ENCODE assay signal across 27 cellular contexts in the genomic region with DNA sequence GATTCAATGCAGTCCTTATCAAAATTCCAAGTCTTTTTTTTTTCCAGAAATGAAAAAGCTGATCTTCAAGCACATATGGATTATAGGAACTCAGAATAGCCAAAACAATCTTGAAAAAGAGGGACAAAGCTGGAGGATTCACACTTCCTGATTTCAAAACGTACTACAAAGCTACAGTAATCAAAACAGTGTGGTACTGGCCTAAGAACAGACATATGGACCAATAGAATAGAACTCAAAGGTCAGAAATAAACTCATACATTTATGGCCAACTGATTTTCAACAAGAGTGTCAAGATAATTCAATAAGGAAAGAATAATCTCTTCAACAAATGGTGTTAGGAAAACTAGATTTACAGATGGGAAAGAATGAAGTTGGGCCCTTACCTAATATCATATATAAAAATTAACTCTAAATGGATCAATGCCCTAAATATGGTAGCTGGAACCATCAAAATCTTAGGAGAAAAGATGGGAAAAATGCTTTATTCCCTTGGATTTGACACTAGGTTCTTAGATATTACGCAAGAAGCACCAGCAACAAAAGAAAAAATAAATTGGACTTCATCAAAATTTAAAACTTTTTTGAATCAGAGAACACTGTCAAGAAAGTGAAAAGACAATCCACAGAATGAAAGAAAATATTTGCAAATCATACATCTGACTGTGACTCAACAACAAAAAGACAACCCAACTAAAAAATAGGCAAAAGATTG. TPM values are rescaled to one million over a fixed set of nuclear protein-coding genes. Genes with fewer than 3 reads are reported as not detected.
DNase-seq lines count a peak whose midpoint lies in the region; ATAC-seq, FAIRE-seq and TF ChIP-seq lines count a peak whose summit lies in the region.
"Had no signal": no experiment of that assay in that cellular context is flagged by ENCODE, and none has a peak within 500 bp of the region (broad histone marks: within the 10 kb centered on the region; RNA-seq: fewer than 3 reads in every experiment).

No MANE protein-coding gene starts in this region.

- H2AFZ ChIP-seq in HepG2 (ENCODE audit: low read length): no peak overlapping the region
- H2AFZ ChIP-seq: GM23338 had no signal

- H3K9me3 ChIP-seq in HepG2 (ENCODE audit: low read length): peaks cover 16% of the 10 kb centered on the region
- peaks cover 0 to 4% (median 0%) of the 10 kb centered on the region in 4 donors for H3K9me3 ChIP-seq in right lobe of liver
- H3K9me3 ChIP-seq: BE2C, HAP-1 had no signal

- H3K9me3 Mint-ChIP-seq in WTC11 (peaks cover 22% of the 10 kb centered on the region), progenitor cell of endocrine pancreas (ENCODE audit: low read depth) (peaks cover 23% of the 10 kb centered on the region)

- H3K4me1 ChIP-seq in HepG2 (ENCODE audit: insufficient read depth, low read length) (peaks cover 30% of the 10 kb centered on the region), right lobe of liver (no peaks in the 10 kb centered on the region)
- H3K4me1 ChIP-seq: A549; BE2C; BLaER1 treated with 17β-estradiol and CSF1 and Interleukin-3, amounts not matched to agents 10 nM and 100 nM; HAP-1 had no signal

- peaks cover 0 to 3% of the 10 kb centered on the region in 2 experiments; a peak in 1 of 5 replicates for H3K27me3 ChIP-seq in HepG2 (ENCODE audit: control insufficient read depth in 1 of 2, insufficient read depth in 2 of 2, low read length in 2 of 2)
- peaks cover 0 to 3% of the 10 kb centered on the region in 2 donors for H3K27me3 ChIP-seq in right lobe of liver

- no peak for TF ChIP-seq RAD21 in HepG2 (CRISPR knock-in tag; IDR thresholded peaks at IDR 0.05)

- H3K36me3 Mint-ChIP-seq in WTC11 (peaks cover 23% of the 10 kb centered on the region), progenitor cell of endocrine pancreas (ENCODE audit: insufficient read depth) (peaks cover 2% of the 10 kb centered on the region)
- H3K36me3 Mint-ChIP-seq: CD14-positive monocyte had no signal

- no peak overlapping the region for H3K27ac Mint-ChIP-seq in WTC11
- peak overlapping the region; percentile 6 for H3K27ac Mint-ChIP-seq in progenitor cell of endocrine pancreas
- H3K27ac Mint-ChIP-seq: CD14-positive monocyte; CD4-positive, alpha-beta T cell; CD8-positive, alpha-beta memory T cell; GM23338 had no signal

- POLR2A ChIA-PET in HepG2 (lab: Yijun Ruan, JAX) (no interaction called here), WTC11 (lab: Charles Lee) (interaction anchor here (0.7 kb wide), 1 partner anchor 142 kb away, joined by 3 read pairs; no protein-coding TSS in a partner anchor)

- H3K4me1 Mint-ChIP-seq in WTC11: peaks cover 35% of the 10 kb centered on the region
- peaks cover under 1% of the 10 kb centered on the region for H3K4me1 Mint-ChIP-seq in progenitor cell of endocrine pancreas (ENCODE audit: low read depth)
- H3K4me1 Mint-ChIP-seq: CD14-positive monocyte had no signal

- ATAC-seq in HepG2 (no peak), right lobe of liver (no peak), WTC11 (no peak)
- ATAC-seq: A549, GM23338 had no signal

- no peak overlapping the region for H3K27ac ChIP-seq in HepG2 (ENCODE audit: extremely low read length, insufficient read depth, low read length)
- no peak overlapping the region for H3K27ac ChIP-seq in right lobe of liver
- H3K27ac ChIP-seq: A549; BLaER1 treated with 17β-estradiol and CSF1 and Interleukin-3, amounts not matched to agents 10 nM and 100 nM had no signal

- TF ChIP-seq CTCF in HepG2 (CRISPR knock-in tag; IDR thresholded peaks at IDR 0.05) (no peak), right lobe of liver (IDR thresholded peaks at IDR 0.05) (no peak), WTC11 (IDR thresholded peaks at IDR 0.05) (no peak), progenitor cell of endocrine pancreas (IDR thresholded peaks at IDR 0.05; ENCODE audit: unreplicated experiment) (no peak)

- H3K79me2 ChIP-seq in HepG2 (ENCODE audit: insufficient read depth, low read length): no peaks in the 10 kb centered on the region

- H3K27me3 Mint-ChIP-seq in WTC11 (ENCODE audit: low read depth) (peaks cover under 1% of the 10 kb centered on the region; the same call in 1 of the 2 replicates), progenitor cell of endocrine pancreas (peaks cover 43% of the 10 kb centered on the region)

- FAIRE-seq in HepG2 (lab: Jason Lieb, UNC): no peak
- FAIRE-seq: A549, GM12891, GM18507, H54 had no signal

- no peak for TF ChIP-seq EP300 in HepG2 (IDR thresholded peaks at IDR 0.05; ENCODE audit: low read depth in 2 of 2, low read length in 2 of 2)
- TF ChIP-seq EP300 in HepG2 (CRISPR knock-in tag; IDR thresholded peaks at IDR 0.05; ENCODE audit: borderline replicate concordance): no peak

- H3K4me2 ChIP-seq in HepG2 (ENCODE audit: low read depth, low read length): no peak overlapping the region
- H3K4me2 ChIP-seq: A549; BLaER1 treated with 17β-estradiol and CSF1 and Interleukin-3, amounts not matched to agents 10 nM and 100 nM; GM23338 had no signal

- BruUV-seq in HepG2 (replicated peaks; lab: Mats Ljungman, UMichigan): no TSS peak

- in situ Hi-C loops in HepG2 (cut with HindIII; ENCODE audit: extremely low pct_ligation_motif_present, low pct_unique_long_range_greater_than_20kb): no loop called here

- no peaks in the 10 kb centered on the region for H4K20me1 ChIP-seq in HepG2 (ENCODE audit: insufficient read depth, low read length)
- H4K20me1 ChIP-seq: BLaER1 treated with 17β-estradiol and CSF1 and Interleukin-3, amounts not matched to agents 10 nM and 100 nM had no signal

- CTCF ChIA-PET in HepG2 (lab: Yijun Ruan, JAX; ENCODE audit: low intra/inter-chr PET ratio, low total read pairs): no interaction called here
- CTCF ChIA-PET in WTC11 (lab: Charles Lee): no interaction called here

- TF ChIP-seq POLR2A in HepG2 (IDR thresholded peaks at IDR 0.05; ENCODE audit: insufficient read depth in 1 of 2, low read depth in 2 of 2, low read length in 2 of 2): no peak
- TF ChIP-seq POLR2A in right lobe of liver (IDR thresholded peaks at IDR 0.05): no peak

- DNase-seq in HepG2 (ENCODE audit: low spot score): no peak
- DNase-seq in right lobe of liver: no peak
- no peak for DNase-seq in WTC11 (ENCODE audit: low spot score)
- DNase-seq in progenitor cell of endocrine pancreas (ENCODE audit: low spot score, unreplicated experiment): no peak
- DNase-seq in stimulated activated CD4-positive, alpha-beta T cell treated with anti-CD3 and anti-CD28 coated beads, Interleukin-4, amount 100 ng/mL, for 1 hour: no peak
- no peak for DNase-seq in T-helper 9 cell
- DNase-seq: 8988T; ACHN; AML-193; BE2C; Calu3; CD4-positive, alpha-beta T cell; CD8-positive, alpha-beta memory T cell; COR-L47; DMS53; DMS79 treated with DMSO at 0.1 percent for 48 hours; GF-D8 had no signal

- no peak overlapping the region for H3K9ac ChIP-seq in HepG2 (ENCODE audit: insufficient read depth, low read depth, low read length)
- H3K9ac ChIP-seq: BLaER1 treated with 17β-estradiol and CSF1 and Interleukin-3, amounts not matched to agents 10 nM and 100 nM had no signal

- no peak overlapping the region for H3K4me3 ChIP-seq in HepG2 (replicated peaks in 1 of 3; ENCODE audit: insufficient read depth in 1 of 3, low read depth in 2 of 3, low read length in 3 of 3)
- no peak overlapping the region for H3K4me3 ChIP-seq in right lobe of liver
- H3K4me3 ChIP-seq: A549; BLaER1 treated with 17β-estradiol and CSF1 and Interleukin-3, amounts not matched to agents 10 nM and 100 nM; GM23338; HAP-1 had no signal

- intact Hi-C loops in HepG2 (cut with micrococcal nuclease; ENCODE audit: unreplicated experiment) (loop anchor here (10.0 kb wide), 1 partner anchor 58 kb away; the partner anchor contains the start of gene KRTAP10-10), right lobe of liver (cut with DNase I) (no loop called here)

- 49% methylated on average over 2 of the region's 2 CpGs for WGBS in HepG2 (ENCODE audit: low lambda C conversion rate)
- WGBS in right lobe of liver (ENCODE audit: insufficient coverage, low coverage, low lambda C conversion rate, missing lambda C conversion rate): 57% methylated on average over 2 of the region's 2 CpGs

- H3K4me3 Mint-ChIP-seq in WTC11: no peak overlapping the region
- no peak overlapping the region for H3K4me3 Mint-ChIP-seq in progenitor cell of endocrine pancreas (ENCODE audit: low read depth)
- H3K4me3 Mint-ChIP-seq: CD14-positive monocyte; CD4-positive, alpha-beta T cell; CD8-positive, alpha-beta memory T cell; GM23338 had no signal

- no peaks in the 10 kb centered on the region for H3K36me3 ChIP-seq in HepG2 (replicated peaks in 1 of 2; ENCODE audit: control insufficient read depth in 1 of 2, insufficient read depth in 2 of 2, low read length in 2 of 2)
- H3K36me3 ChIP-seq in right lobe of liver: no peaks in the 10 kb centered on the region
- H3K36me3 ChIP-seq: BE2C; BLaER1 treated with 17β-estradiol and CSF1 and Interleukin-3, amounts not matched to agents 10 nM and 100 nM; HAP-1 had no signal

RNA-seq across cellular contexts. Expression of gene KRTAP10-12, which starts 4.0 kb away (rescaled TPM):
- total RNA-seq in HepG2 (2016; rRNA removed; fragmentation: Illumina TruSeq; extraction: Trizol) (not detected in 2 replicates), right lobe of liver (not detected), WTC11 (2021) (not detected in 3 replicates), progenitor cell of endocrine pancreas (not detected in 2 replicates)
- not detected in 2 replicates for total RNA-seq in HepG2 (2016; cell fraction: cytosol; rRNA removed; fragmentation: Illumina TruSeq; extraction: Trizol; ENCODE audit: low read depth)
- not detected in 2 replicates for total RNA-seq in HepG2 (2016; cell fraction: insoluble cytoplasmic fraction; rRNA removed; fragmentation: Illumina TruSeq; extraction: Trizol)
- not detected in 2 replicates for total RNA-seq in HepG2 (2016; cell fraction: membrane; rRNA removed; fragmentation: Illumina TruSeq; extraction: Trizol)
- total RNA-seq in HepG2 (2016; cell fraction: nucleus; rRNA removed; fragmentation: Illumina TruSeq; extraction: Trizol): not detected in 2 replicates
- not detected in 2 replicates for polyA plus RNA-seq in HepG2 (2011; rRNA removed)
- polyA plus RNA-seq in HepG2 (2011; cell fraction: cytosol; rRNA removed): not detected in 2 replicates
- not detected in 2 replicates for polyA plus RNA-seq in HepG2 (2011; cell fraction: nucleus; rRNA removed)
- not detected in 2 replicates for polyA plus RNA-seq in HepG2 (2012)
- not detected in 2 replicates for polyA plus RNA-seq in HepG2 (2016; cell fraction: cytosol; fragmentation: Illumina TruSeq; extraction: Trizol; ENCODE audit: low read depth)
- not detected in 2 replicates for polyA plus RNA-seq in HepG2 (2016; cell fraction: insoluble cytoplasmic fraction; fragmentation: Illumina TruSeq; extraction: Trizol; ENCODE audit: low read depth)
- polyA plus RNA-seq in HepG2 (2016; cell fraction: membrane; fragmentation: Illumina TruSeq; extraction: Trizol; ENCODE audit: low read depth): not detected in 2 replicates
- not detected in 2 replicates for polyA plus RNA-seq in HepG2 (2016; cell fraction: nucleus; fragmentation: Illumina TruSeq; extraction: Trizol; ENCODE audit: insufficient read depth, low read depth)
- polyA minus RNA-seq in HepG2 (2011; rRNA and poly(A)+ RNA removed; ENCODE audit: low replicate concordance): not detected in 2 replicates
- polyA minus RNA-seq in HepG2 (2011; cell fraction: cytosol; rRNA and poly(A)+ RNA removed): not detected in 2 replicates
- not detected in 2 replicates for polyA minus RNA-seq in HepG2 (2011; cell fraction: nucleus; rRNA and poly(A)+ RNA removed)
- total RNA-seq: Calu3; CD4-positive, alpha-beta T cell; CD8-positive, alpha-beta memory T cell; Daoy; G401; GM23338 had no signal
- polyA plus RNA-seq: A549; CD14-positive monocyte; CD8-positive, alpha-beta memory T cell; GM23338 had no signal

RNA-seq across cellular contexts. Expression of gene KRTAP12-1, which starts 11.0 kb away (rescaled TPM):
- total RNA-seq in HepG2 (2016; rRNA removed; fragmentation: Illumina TruSeq; extraction: Trizol): not detected in 2 replicates
- not detected in 2 replicates for total RNA-seq in HepG2 (2016; cell fraction: cytosol; rRNA removed; fragmentation: Illumina TruSeq; extraction: Trizol; ENCODE audit: low read depth)
- total RNA-seq in HepG2 (2016; cell fraction: insoluble cytoplasmic fraction; rRNA removed; fragmentation: Illumina TruSeq; extraction: Trizol): not detected in 2 replicates
- not detected in 2 replicates for total RNA-seq in HepG2 (2016; cell fraction: membrane; rRNA removed; fragmentation: Illumina TruSeq; extraction: Trizol)
- total RNA-seq in HepG2 (2016; cell fraction: nucleus; rRNA removed; fragmentation: Illumina TruSeq; extraction: Trizol): not detected in 2 replicates
- polyA plus RNA-seq in HepG2 (2011; rRNA removed): 0.13 TPM in 1 of 2 replicates, not detected in the other
- not detected in 2 replicates for polyA plus RNA-seq in HepG2 (2011; cell fraction: cytosol; rRNA removed)
- polyA plus RNA-seq in HepG2 (2011; cell fraction: nucleus; rRNA removed): 0.40 TPM in 1 of 2 replicates, not detected in the other
- not detected in 2 replicates for polyA plus RNA-seq in HepG2 (2012)
- not detected in 2 replicates for polyA plus RNA-seq in HepG2 (2016; cell fraction: cytosol; fragmentation: Illumina TruSeq; extraction: Trizol; ENCODE audit: low read depth)
- polyA plus RNA-seq in HepG2 (2016; cell fraction: insoluble cytoplasmic fraction; fragmentation: Illumina TruSeq; extraction: Trizol; ENCODE audit: low read depth): not detected in 2 replicates
- polyA plus RNA-seq in HepG2 (2016; cell fraction: membrane; fragmentation: Illumina TruSeq; extraction: Trizol; ENCODE audit: low read depth): not detected in 2 replicates
- not detected in 2 replicates for polyA plus RNA-seq in HepG2 (2016; cell fraction: nucleus; fragmentation: Illumina TruSeq; extraction: Trizol; ENCODE audit: insufficient read depth, low read depth)
- polyA minus RNA-seq in HepG2 (2011; rRNA and poly(A)+ RNA removed; ENCODE audit: low replicate concordance): not detected in 2 replicates
- polyA minus RNA-seq in HepG2 (2011; cell fraction: cytosol; rRNA and poly(A)+ RNA removed): not detected in 2 replicates
- not detected in 2 replicates for polyA minus RNA-seq in HepG2 (2011; cell fraction: nucleus; rRNA and poly(A)+ RNA removed)
- not detected for total RNA-seq in right lobe of liver
- total RNA-seq in WTC11 (2021): 0.63 to 2.5 TPM (median 1.0 TPM) in 3 replicates
- not detected in 2 replicates for total RNA-seq in progenitor cell of endocrine pancreas
- total RNA-seq: Calu3; CD4-positive, alpha-beta T cell; CD8-positive, alpha-beta memory T cell; Daoy; G401; GM23338 had no signal
- polyA plus RNA-seq: A549; CD14-positive monocyte; CD8-positive, alpha-beta memory T cell; GM23338 had no signal

RNA-seq across cellular contexts. Expression of gene TSPEAR, which starts 18.4 kb away (rescaled TPM):
- total RNA-seq in HepG2 (2016; rRNA removed; fragmentation: Illumina TruSeq; extraction: Trizol) (0.07 and 0.18 TPM in 2 replicates), right lobe of liver (not detected), WTC11 (2021) (2.1 to 2.9 TPM (median 2.7 TPM) in 3 replicates), progenitor cell of endocrine pancreas (not detected in 2 replicates)
- 0.09 TPM in 1 of 2 replicates, not detected in the other for total RNA-seq in HepG2 (2016; cell fraction: cytosol; rRNA removed; fragmentation: Illumina TruSeq; extraction: Trizol; ENCODE audit: low read depth)
- 0.10 and 0.19 TPM in 2 replicates for total RNA-seq in HepG2 (2016; cell fraction: insoluble cytoplasmic fraction; rRNA removed; fragmentation: Illumina TruSeq; extraction: Trizol)
- total RNA-seq in HepG2 (2016; cell fraction: membrane; rRNA removed; fragmentation: Illumina TruSeq; extraction: Trizol): 0.24 and 0.28 TPM in 2 replicates
- 0.16 TPM in 1 of 2 replicates, not detected in the other for total RNA-seq in HepG2 (2016; cell fraction: nucleus; rRNA removed; fragmentation: Illumina TruSeq; extraction: Trizol)
- polyA plus RNA-seq in HepG2 (2011; rRNA removed): 0.32 and 0.33 TPM in 2 replicates
- polyA plus RNA-seq in HepG2 (2011; cell fraction: cytosol; rRNA removed): 0.28 and 0.32 TPM in 2 replicates
- polyA plus RNA-seq in HepG2 (2011; cell fraction: nucleus; rRNA removed): 0.59 and 0.71 TPM in 2 replicates
- polyA plus RNA-seq in HepG2 (2012): 0.63 and 0.68 TPM in 2 replicates
- 0.10 and 0.12 TPM in 2 replicates for polyA plus RNA-seq in HepG2 (2016; cell fraction: cytosol; fragmentation: Illumina TruSeq; extraction: Trizol; ENCODE audit: low read depth)
- polyA plus RNA-seq in HepG2 (2016; cell fraction: insoluble cytoplasmic fraction; fragmentation: Illumina TruSeq; extraction: Trizol; ENCODE audit: low read depth): 0.19 and 0.25 TPM in 2 replicates
- polyA plus RNA-seq in HepG2 (2016; cell fraction: membrane; fragmentation: Illumina TruSeq; extraction: Trizol; ENCODE audit: low read depth): 0.31 and 0.42 TPM in 2 replicates
- polyA plus RNA-seq in HepG2 (2016; cell fraction: nucleus; fragmentation: Illumina TruSeq; extraction: Trizol; ENCODE audit: insufficient read depth, low read depth): 0.11 TPM in 1 of 2 replicates, not detected in the other
- polyA minus RNA-seq in HepG2 (2011; rRNA and poly(A)+ RNA removed; ENCODE audit: low replicate concordance): 0.82 TPM in 1 of 2 replicates, not detected in the other
- polyA minus RNA-seq in HepG2 (2011; cell fraction: cytosol; rRNA and poly(A)+ RNA removed): 0.18 and 0.20 TPM in 2 replicates
- 0.26 and 0.37 TPM in 2 replicates for polyA minus RNA-seq in HepG2 (2011; cell fraction: nucleus; rRNA and poly(A)+ RNA removed)
- total RNA-seq: Calu3; CD4-positive, alpha-beta T cell; CD8-positive, alpha-beta memory T cell; Daoy; G401 had no signal
- polyA plus RNA-seq: A549, CD14-positive monocyte had no signal

RNA-seq across cellular contexts. Expression of gene KRTAP12-2, which starts 26.2 kb away (rescaled TPM):
- total RNA-seq in HepG2 (2016; rRNA removed; fragmentation: Illumina TruSeq; extraction: Trizol) (not detected in 2 replicates), right lobe of liver (not detected), WTC11 (2021) (0.25 TPM in 1 of 3 replicates, not detected in the others), progenitor cell of endocrine pancreas (not detected in 2 replicates)
- total RNA-seq in HepG2 (2016; cell fraction: cytosol; rRNA removed; fragmentation: Illumina TruSeq; extraction: Trizol; ENCODE audit: low read depth): not detected in 2 replicates
- total RNA-seq in HepG2 (2016; cell fraction: insoluble cytoplasmic fraction; rRNA removed; fragmentation: Illumina TruSeq; extraction: Trizol): not detected in 2 replicates
- total RNA-seq in HepG2 (2016; cell fraction: membrane; rRNA removed; fragmentation: Illumina TruSeq; extraction: Trizol): not detected in 2 replicates
- total RNA-seq in HepG2 (2016; cell fraction: nucleus; rRNA removed; fragmentation: Illumina TruSeq; extraction: Trizol): not detected in 2 replicates
- not detected in 2 replicates for polyA plus RNA-seq in HepG2 (2011; rRNA removed)
- not detected in 2 replicates for polyA plus RNA-seq in HepG2 (2011; cell fraction: cytosol; rRNA removed)
- polyA plus RNA-seq in HepG2 (2011; cell fraction: nucleus; rRNA removed): not detected in 2 replicates
- polyA plus RNA-seq in HepG2 (2012): not detected in 2 replicates
- polyA plus RNA-seq in HepG2 (2016; cell fraction: cytosol; fragmentation: Illumina TruSeq; extraction: Trizol; ENCODE audit: low read depth): not detected in 2 replicates
- not detected in 2 replicates for polyA plus RNA-seq in HepG2 (2016; cell fraction: insoluble cytoplasmic fraction; fragmentation: Illumina TruSeq; extraction: Trizol; ENCODE audit: low read depth)
- polyA plus RNA-seq in HepG2 (2016; cell fraction: membrane; fragmentation: Illumina TruSeq; extraction: Trizol; ENCODE audit: low read depth): not detected in 2 replicates
- not detected in 2 replicates for polyA plus RNA-seq in HepG2 (2016; cell fraction: nucleus; fragmentation: Illumina TruSeq; extraction: Trizol; ENCODE audit: insufficient read depth, low read depth)
- polyA minus RNA-seq in HepG2 (2011; rRNA and poly(A)+ RNA removed; ENCODE audit: low replicate concordance): not detected in 2 replicates
- not detected in 2 replicates for polyA minus RNA-seq in HepG2 (2011; cell fraction: cytosol; rRNA and poly(A)+ RNA removed)
- not detected in 2 replicates for polyA minus RNA-seq in HepG2 (2011; cell fraction: nucleus; rRNA and poly(A)+ RNA removed)
- total RNA-seq: Calu3; CD4-positive, alpha-beta T cell; CD8-positive, alpha-beta memory T cell; Daoy; G401; GM23338 had no signal
- polyA plus RNA-seq: A549; CD14-positive monocyte; CD8-positive, alpha-beta memory T cell; GM23338 had no signal

RNA-seq across cellular contexts. Expression of gene KRTAP12-3, which starts 35.2 kb away (rescaled TPM):
- total RNA-seq in HepG2 (2016; rRNA removed; fragmentation: Illumina TruSeq; extraction: Trizol) (not detected in 2 replicates), right lobe of liver (not detected), WTC11 (2021) (not detected in 3 replicates), progenitor cell of endocrine pancreas (not detected in 2 replicates)
- not detected in 2 replicates for total RNA-seq in HepG2 (2016; cell fraction: cytosol; rRNA removed; fragmentation: Illumina TruSeq; extraction: Trizol; ENCODE audit: low read depth)
- not detected in 2 replicates for total RNA-seq in HepG2 (2016; cell fraction: insoluble cytoplasmic fraction; rRNA removed; fragmentation: Illumina TruSeq; extraction: Trizol)
- total RNA-seq in HepG2 (2016; cell fraction: membrane; rRNA removed; fragmentation: Illumina TruSeq; extraction: Trizol): not detected in 2 replicates
- total RNA-seq in HepG2 (2016; cell fraction: nucleus; rRNA removed; fragmentation: Illumina TruSeq; extraction: Trizol): not detected in 2 replicates
- polyA plus RNA-seq in HepG2 (2011; rRNA removed): not detected in 2 replicates
- polyA plus RNA-seq in HepG2 (2011; cell fraction: cytosol; rRNA removed): not detected in 2 replicates
- not detected in 2 replicates for polyA plus RNA-seq in HepG2 (2011; cell fraction: nucleus; rRNA removed)
- not detected in 2 replicates for polyA plus RNA-seq in HepG2 (2012)
- not detected in 2 replicates for polyA plus RNA-seq in HepG2 (2016; cell fraction: cytosol; fragmentation: Illumina TruSeq; extraction: Trizol; ENCODE audit: low read depth)
- not detected in 2 replicates for polyA plus RNA-seq in HepG2 (2016; cell fraction: insoluble cytoplasmic fraction; fragmentation: Illumina TruSeq; extraction: Trizol; ENCODE audit: low read depth)
- not detected in 2 replicates for polyA plus RNA-seq in HepG2 (2016; cell fraction: membrane; fragmentation: Illumina TruSeq; extraction: Trizol; ENCODE audit: low read depth)
- not detected in 2 replicates for polyA plus RNA-seq in HepG2 (2016; cell fraction: nucleus; fragmentation: Illumina TruSeq; extraction: Trizol; ENCODE audit: insufficient read depth, low read depth)
- not detected in 2 replicates for polyA minus RNA-seq in HepG2 (2011; rRNA and poly(A)+ RNA removed; ENCODE audit: low replicate concordance)
- polyA minus RNA-seq in HepG2 (2011; cell fraction: cytosol; rRNA and poly(A)+ RNA removed): not detected in 2 replicates
- polyA minus RNA-seq in HepG2 (2011; cell fraction: nucleus; rRNA and poly(A)+ RNA removed): not detected in 2 replicates
- total RNA-seq: Calu3; CD4-positive, alpha-beta T cell; CD8-positive, alpha-beta memory T cell; Daoy; G401; GM23338 had no signal
- polyA plus RNA-seq: A549; CD14-positive monocyte; CD8-positive, alpha-beta memory T cell; GM23338 had no signal
